Comparison of ENCODE assay signal across 1 cellular context in the genomic region with DNA sequence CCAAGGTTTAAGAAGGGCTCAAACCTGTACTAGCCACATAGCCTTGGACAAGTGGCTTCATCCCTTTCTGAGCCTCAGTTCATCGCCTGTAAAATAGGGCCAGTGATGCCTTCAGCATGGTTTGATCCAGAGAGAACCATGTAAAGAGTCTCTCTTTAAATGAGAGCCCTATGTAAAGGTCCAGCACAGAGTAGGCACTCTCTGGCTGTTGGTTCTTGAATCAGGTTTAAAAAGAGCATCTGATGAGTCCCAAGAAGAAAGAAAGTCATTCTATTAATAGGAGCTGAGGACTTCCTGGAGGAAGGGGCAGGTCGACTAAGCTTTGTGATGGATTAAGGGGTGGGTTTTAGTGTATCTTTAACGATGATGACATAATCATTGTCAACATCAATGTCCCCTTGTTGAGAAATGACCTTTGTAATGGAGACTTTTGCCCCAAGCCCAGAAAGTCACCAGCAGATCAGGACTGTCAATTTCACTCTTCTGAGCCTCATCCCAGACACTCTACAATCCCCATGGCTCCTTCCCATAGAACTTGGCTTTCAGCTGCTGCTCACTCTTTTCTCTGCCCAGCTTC.
TF ChIP-seq lines count a peak whose summit lies in the region.

No MANE protein-coding gene starts in this region.

TF ChIP-seq in HepG2, 621 proteins besides CTCF, POLR2A, EP300 and RAD21 (continued from another document):
- TF ChIP-seq CSRNP1 (CRISPR knock-in tag; IDR thresholded peaks at IDR 0.05) (no peak), ADNP (CRISPR knock-in tag; IDR thresholded peaks at IDR 0.05) (no peak), ZNF12 (CRISPR knock-in tag; IDR thresholded peaks at IDR 0.05) (no peak), ZNF230 (CRISPR knock-in tag; IDR thresholded peaks at IDR 0.05) (no peak), ZNF724P (CRISPR knock-in tag; IDR thresholded peaks at IDR 0.05; ENCODE audit: borderline replicate concordance) (no peak), TEAD2 (CRISPR knock-in tag; IDR thresholded peaks at IDR 0.05) (no peak), ZFP36 (IDR thresholded peaks at IDR 0.05; ENCODE audit: borderline replicate concordance, low read depth, low read length, partially characterized antibody) (peak; percentile 96), SOX5 (CRISPR knock-in tag; IDR thresholded peaks at IDR 0.05; ENCODE audit: borderline replicate concordance) (peak; percentile 52; the same call in 1 of the 2 replicates), IRX3 (CRISPR knock-in tag; IDR thresholded peaks at IDR 0.05; ENCODE audit: borderline replicate concordance, low read depth) (no peak), MTF1 (CRISPR knock-in tag; IDR thresholded peaks at IDR 0.05) (no peak), TBL1XR1 (IDR thresholded peaks at IDR 0.05; ENCODE audit: borderline replicate concordance, low read length, partially characterized antibody) (peak; percentile 17), ZNF335 (CRISPR knock-in tag; IDR thresholded peaks at IDR 0.05) (no peak), GTF2F1 (IDR thresholded peaks at IDR 0.05; ENCODE audit: low read length) (no peak), PRDM4 (CRISPR knock-in tag; IDR thresholded peaks at IDR 0.05; ENCODE audit: borderline replicate concordance) (no peak), ZNF747 (CRISPR knock-in tag; IDR thresholded peaks at IDR 0.05; ENCODE audit: borderline replicate concordance) (no peak), SAFB2 (CRISPR knock-in tag; IDR thresholded peaks at IDR 0.05; ENCODE audit: borderline replicate concordance, low read depth) (no peak), KLF12 (CRISPR knock-in tag; IDR thresholded peaks at IDR 0.05; ENCODE audit: borderline replicate concordance) (no peak), RXRB (CRISPR knock-in tag; IDR thresholded peaks at IDR 0.05; ENCODE audit: borderline replicate concordance) (peak; percentile 82), SIN3A (IDR thresholded peaks at IDR 0.05; ENCODE audit: borderline replicate concordance, low read depth, low read length) (no peak), MED1 (CRISPR knock-in tag; IDR thresholded peaks at IDR 0.05) (peak; percentile 68), ZNF598 (CRISPR knock-in tag; IDR thresholded peaks at IDR 0.05; ENCODE audit: borderline replicate concordance) (no peak), ZNF17 (CRISPR knock-in tag; IDR thresholded peaks at IDR 0.05) (no peak), FOXA1 (IDR thresholded peaks at IDR 0.05) (no peak), FOXA1 (CRISPR knock-in tag; IDR thresholded peaks at IDR 0.05) (peak; percentile 83), BRD4 (CRISPR knock-in tag; IDR thresholded peaks at IDR 0.05) (no peak), LCORL (IDR thresholded peaks at IDR 0.05) (no peak), LCORL (CRISPR knock-in tag; IDR thresholded peaks at IDR 0.05) (peak; percentile 41; the same call in 1 of the 2 replicates), ZNF446 (CRISPR knock-in tag; IDR thresholded peaks at IDR 0.05) (no peak), ZFP41 (CRISPR knock-in tag; IDR thresholded peaks at IDR 0.05; ENCODE audit: borderline replicate concordance) (no peak)
- TF ChIP-seq, protein P1, sequence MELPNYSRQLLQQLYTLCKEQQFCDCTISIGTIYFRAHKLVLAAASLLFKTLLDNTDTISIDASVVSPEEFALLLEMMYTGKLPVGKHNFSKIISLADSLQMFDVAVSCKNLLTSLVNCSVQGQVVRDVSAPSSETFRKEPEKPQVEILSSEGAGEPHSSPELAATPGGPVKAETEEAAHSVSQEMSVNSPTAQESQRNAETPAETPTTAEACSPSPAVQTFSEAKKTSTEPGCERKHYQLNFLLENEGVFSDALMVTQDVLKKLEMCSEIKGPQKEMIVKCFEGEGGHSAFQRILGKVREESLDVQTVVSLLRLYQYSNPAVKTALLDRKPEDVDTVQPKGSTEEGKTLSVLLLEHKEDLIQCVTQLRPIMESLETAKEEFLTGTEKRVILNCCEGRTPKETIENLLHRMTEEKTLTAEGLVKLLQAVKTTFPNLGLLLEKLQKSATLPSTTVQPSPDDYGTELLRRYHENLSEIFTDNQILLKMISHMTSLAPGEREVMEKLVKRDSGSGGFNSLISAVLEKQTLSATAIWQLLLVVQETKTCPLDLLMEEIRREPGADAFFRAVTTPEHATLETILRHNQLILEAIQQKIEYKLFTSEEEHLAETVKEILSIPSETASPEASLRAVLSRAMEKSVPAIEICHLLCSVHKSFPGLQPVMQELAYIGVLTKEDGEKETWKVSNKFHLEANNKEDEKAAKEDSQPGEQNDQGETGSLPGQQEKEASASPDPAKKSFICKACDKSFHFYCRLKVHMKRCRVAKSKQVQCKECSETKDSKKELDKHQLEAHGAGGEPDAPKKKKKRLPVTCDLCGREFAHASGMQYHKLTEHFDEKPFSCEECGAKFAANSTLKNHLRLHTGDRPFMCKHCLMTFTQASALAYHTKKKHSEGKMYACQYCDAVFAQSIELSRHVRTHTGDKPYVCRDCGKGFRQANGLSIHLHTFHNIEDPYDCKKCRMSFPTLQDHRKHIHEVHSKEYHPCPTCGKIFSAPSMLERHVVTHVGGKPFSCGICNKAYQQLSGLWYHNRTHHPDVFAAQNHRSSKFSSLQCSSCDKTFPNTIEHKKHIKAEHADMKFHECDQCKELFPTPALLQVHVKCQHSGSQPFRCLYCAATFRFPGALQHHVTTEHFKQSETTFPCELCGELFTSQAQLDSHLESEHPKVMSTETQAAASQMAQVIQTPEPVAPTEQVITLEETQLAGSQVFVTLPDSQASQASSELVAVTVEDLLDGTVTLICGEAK (IDR thresholded peaks at IDR 0.05): no peak
- TF ChIP-seq, protein P1 (CRISPR knock-in tag; IDR thresholded peaks at IDR 0.05): no peak
- TF ChIP-seq, protein P2, sequence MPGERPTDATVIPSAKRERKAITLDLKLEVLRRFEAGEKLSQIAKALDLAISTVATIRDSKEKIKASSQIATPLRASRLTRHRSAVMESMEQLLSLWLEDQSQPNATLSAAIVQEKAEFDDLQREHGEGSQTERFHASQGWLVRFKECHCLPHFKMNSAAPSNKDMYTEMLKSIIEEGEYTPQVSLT (CRISPR knock-in tag; IDR thresholded peaks at IDR 0.05; ENCODE audit: borderline replicate concordance, low read depth): no peak
